In the genomic region with DNA sequence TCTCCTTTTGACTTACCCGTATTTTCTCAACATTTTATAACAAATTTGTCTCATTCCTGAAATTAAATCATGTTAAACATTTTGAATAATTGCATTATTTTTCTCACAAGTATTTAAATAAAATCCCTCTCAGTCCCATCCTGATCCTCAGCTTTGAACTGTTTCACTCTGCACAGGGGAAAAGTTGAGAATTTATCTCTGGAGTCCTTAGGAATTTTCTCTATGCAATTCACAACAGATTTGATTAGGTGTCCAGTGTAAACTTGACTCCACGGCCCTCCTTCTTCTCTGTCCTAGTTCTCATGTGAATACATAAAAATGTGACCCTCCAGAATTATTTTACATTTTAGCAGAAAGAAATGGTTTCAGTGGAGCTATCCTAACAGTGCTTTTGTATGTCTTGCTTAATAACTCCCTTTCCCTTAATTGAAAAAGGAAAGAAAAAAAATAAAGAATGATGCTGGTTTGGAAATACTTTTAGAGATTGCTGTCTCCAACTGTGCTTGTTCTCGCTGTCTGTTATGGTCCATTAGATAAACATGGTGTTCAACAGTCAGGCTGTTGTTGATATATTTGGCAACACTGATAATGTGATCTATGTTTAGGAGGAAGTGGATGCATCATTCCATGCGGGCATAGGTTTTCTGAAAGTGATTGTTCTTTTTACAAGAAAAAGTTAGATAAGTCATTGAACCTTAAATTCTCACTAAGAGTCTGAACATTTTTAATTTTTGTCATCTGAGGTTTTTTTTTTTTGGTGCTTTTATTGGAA, we compare ENCODE assay signal across 1 cellular context.
A peak's percentile ranks its signal among the peaks of the same experiment; 100 is the strongest.
TF ChIP-seq lines count a peak whose summit lies in the region.

No MANE protein-coding gene starts in this region.

TF ChIP-seq in K562, 482 proteins besides CTCF, POLR2A, EP300 and RAD21 (continued from another document and continues in another):
- TF ChIP-seq, protein P1, sequence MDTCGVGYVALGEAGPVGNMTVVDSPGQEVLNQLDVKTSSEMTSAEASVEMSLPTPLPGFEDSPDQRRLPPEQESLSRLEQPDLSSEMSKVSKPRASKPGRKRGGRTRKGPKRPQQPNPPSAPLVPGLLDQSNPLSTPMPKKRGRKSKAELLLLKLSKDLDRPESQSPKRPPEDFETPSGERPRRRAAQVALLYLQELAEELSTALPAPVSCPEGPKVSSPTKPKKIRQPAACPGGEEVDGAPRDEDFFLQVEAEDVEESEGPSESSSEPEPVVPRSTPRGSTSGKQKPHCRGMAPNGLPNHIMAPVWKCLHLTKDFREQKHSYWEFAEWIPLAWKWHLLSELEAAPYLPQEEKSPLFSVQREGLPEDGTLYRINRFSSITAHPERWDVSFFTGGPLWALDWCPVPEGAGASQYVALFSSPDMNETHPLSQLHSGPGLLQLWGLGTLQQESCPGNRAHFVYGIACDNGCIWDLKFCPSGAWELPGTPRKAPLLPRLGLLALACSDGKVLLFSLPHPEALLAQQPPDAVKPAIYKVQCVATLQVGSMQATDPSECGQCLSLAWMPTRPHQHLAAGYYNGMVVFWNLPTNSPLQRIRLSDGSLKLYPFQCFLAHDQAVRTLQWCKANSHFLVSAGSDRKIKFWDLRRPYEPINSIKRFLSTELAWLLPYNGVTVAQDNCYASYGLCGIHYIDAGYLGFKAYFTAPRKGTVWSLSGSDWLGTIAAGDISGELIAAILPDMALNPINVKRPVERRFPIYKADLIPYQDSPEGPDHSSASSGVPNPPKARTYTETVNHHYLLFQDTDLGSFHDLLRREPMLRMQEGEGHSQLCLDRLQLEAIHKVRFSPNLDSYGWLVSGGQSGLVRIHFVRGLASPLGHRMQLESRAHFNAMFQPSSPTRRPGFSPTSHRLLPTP (IDR thresholded peaks at IDR 0.05; ENCODE audit: borderline replicate concordance, extremely low read depth, insufficient read length): no peak
- TF ChIP-seq SMC3 (conservative IDR thresholded peaks at IDR 0.05; ENCODE audit: insufficient read depth, low read depth, low read length) (no peak), FOXA3 (CRISPR knock-in tag; conservative IDR thresholded peaks at IDR 0.05 in 1 of 2, IDR thresholded peaks at IDR 0.05 in 1 of 2) (peak in 1 of 2 experiments; percentile 86; a peak in 2 of 4 replicates), LARP7 (IDR thresholded peaks at IDR 0.05) (no peak), HCFC1 (IDR thresholded peaks at IDR 0.05; ENCODE audit: low read depth, low read length) (no peak), ADNP (tag; IDR thresholded peaks at IDR 0.05) (no peak), SAP30 (IDR thresholded peaks at IDR 0.05; ENCODE audit: borderline replicate concordance, insufficient read depth, low read depth, low read length, poor library complexity, severe bottlenecking) (no peak), HDAC3 (IDR thresholded peaks at IDR 0.05; ENCODE audit: borderline replicate concordance, partially characterized antibody) (peak; percentile 25), SMAD4 (CRISPR knock-in tag; conservative IDR thresholded peaks at IDR 0.05) (no peak), SRSF1 (IDR thresholded peaks at IDR 0.05; ENCODE audit: low read depth, low read length) (no peak), ZC3H4 (CRISPR knock-in tag; IDR thresholded peaks at IDR 0.05; ENCODE audit: borderline replicate concordance) (no peak), ASH1L (IDR thresholded peaks at IDR 0.05; ENCODE audit: borderline replicate concordance, low read depth, partially characterized antibody) (no peak), ZNF239 (CRISPR knock-in tag; IDR thresholded peaks at IDR 0.05) (no peak), CHD1 (IDR thresholded peaks at IDR 0.05; ENCODE audit: low read length) (no peak), KLF6 (CRISPR knock-in tag; IDR thresholded peaks at IDR 0.05; ENCODE audit: borderline replicate concordance) (no peak), KAT8 (IDR thresholded peaks at IDR 0.05; ENCODE audit: low read depth) (no peak), RFX7 (CRISPR knock-in tag; IDR thresholded peaks at IDR 0.05) (no peak), STAT5B (CRISPR knock-in tag; IDR thresholded peaks at IDR 0.05) (no peak), TFAM (CRISPR knock-in tag; conservative IDR thresholded peaks at IDR 0.05) (no peak), CXXC5 (CRISPR knock-in tag; IDR thresholded peaks at IDR 0.05) (peak; percentile 50), POLR2B (IDR thresholded peaks at IDR 0.05; ENCODE audit: low read depth, partially characterized antibody) (no peak), ZNF324 (CRISPR knock-in tag; IDR thresholded peaks at IDR 0.05) (no peak), ZNF57 (CRISPR knock-in tag; IDR thresholded peaks at IDR 0.05) (no peak), TAF7 (tag; IDR thresholded peaks at IDR 0.05) (no peak), ZBTB17 (CRISPR knock-in tag; IDR thresholded peaks at IDR 0.05) (no peak), PML (IDR thresholded peaks at IDR 0.05; ENCODE audit: low read length) (no peak; the same call in 1 of the 2 replicates), ZNF175 (CRISPR knock-in tag; IDR thresholded peaks at IDR 0.05; ENCODE audit: low read depth) (0 out of 2 replicates have a peak, but pooled peaks have one; percentile 3), OTX1 (CRISPR knock-in tag; IDR thresholded peaks at IDR 0.05) (no peak), RNF2 (IDR thresholded peaks at IDR 0.05) (peak; percentile 62; the same call in 1 of the 2 replicates), EP400 (IDR thresholded peaks at IDR 0.05) (peak; percentile 31; the same call in 1 of the 2 replicates)
- TF ChIP-seq, protein P2, sequence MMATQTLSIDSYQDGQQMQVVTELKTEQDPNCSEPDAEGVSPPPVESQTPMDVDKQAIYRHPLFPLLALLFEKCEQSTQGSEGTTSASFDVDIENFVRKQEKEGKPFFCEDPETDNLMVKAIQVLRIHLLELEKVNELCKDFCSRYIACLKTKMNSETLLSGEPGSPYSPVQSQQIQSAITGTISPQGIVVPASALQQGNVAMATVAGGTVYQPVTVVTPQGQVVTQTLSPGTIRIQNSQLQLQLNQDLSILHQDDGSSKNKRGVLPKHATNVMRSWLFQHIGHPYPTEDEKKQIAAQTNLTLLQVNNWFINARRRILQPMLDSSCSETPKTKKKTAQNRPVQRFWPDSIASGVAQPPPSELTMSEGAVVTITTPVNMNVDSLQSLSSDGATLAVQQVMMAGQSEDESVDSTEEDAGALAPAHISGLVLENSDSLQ (IDR thresholded peaks at IDR 0.05): peak; percentile 67
- TF ChIP-seq, protein P3, sequence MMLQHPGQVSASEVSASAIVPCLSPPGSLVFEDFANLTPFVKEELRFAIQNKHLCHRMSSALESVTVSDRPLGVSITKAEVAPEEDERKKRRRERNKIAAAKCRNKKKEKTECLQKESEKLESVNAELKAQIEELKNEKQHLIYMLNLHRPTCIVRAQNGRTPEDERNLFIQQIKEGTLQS (IDR thresholded peaks at IDR 0.05): peak; percentile 76
- TF ChIP-seq, protein P3 (CRISPR knock-in tag; conservative IDR thresholded peaks at IDR 0.05): no peak
- TF ChIP-seq, protein P4, sequence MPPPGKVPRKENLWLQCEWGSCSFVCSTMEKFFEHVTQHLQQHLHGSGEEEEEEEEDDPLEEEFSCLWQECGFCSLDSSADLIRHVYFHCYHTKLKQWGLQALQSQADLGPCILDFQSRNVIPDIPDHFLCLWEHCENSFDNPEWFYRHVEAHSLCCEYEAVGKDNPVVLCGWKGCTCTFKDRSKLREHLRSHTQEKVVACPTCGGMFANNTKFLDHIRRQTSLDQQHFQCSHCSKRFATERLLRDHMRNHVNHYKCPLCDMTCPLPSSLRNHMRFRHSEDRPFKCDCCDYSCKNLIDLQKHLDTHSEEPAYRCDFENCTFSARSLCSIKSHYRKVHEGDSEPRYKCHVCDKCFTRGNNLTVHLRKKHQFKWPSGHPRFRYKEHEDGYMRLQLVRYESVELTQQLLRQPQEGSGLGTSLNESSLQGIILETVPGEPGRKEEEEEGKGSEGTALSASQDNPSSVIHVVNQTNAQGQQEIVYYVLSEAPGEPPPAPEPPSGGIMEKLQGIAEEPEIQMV (tag; conservative IDR thresholded peaks at IDR 0.05; ENCODE audit: low read depth): no peak
- TF ChIP-seq, protein P5, sequence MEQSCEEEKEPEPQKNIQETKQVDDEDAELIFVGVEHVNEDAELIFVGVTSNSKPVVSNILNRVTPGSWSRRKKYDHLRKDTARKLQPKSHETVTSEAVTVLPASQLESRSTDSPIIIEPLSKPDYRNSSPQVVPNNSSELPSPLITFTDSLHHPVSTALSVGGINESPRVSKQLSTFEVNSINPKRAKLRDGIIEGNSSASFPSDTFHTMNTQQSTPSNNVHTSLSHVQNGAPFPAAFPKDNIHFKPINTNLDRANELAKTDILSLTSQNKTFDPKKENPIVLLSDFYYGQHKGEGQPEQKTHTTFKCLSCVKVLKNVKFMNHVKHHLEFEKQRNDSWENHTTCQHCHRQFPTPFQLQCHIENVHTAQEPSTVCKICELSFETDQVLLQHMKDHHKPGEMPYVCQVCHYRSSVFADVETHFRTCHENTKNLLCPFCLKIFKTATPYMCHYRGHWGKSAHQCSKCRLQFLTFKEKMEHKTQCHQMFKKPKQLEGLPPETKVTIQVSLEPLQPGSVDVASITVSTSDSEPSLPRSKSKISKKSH (CRISPR knock-in tag; IDR thresholded peaks at IDR 0.05): no peak
- TF ChIP-seq, protein P6, sequence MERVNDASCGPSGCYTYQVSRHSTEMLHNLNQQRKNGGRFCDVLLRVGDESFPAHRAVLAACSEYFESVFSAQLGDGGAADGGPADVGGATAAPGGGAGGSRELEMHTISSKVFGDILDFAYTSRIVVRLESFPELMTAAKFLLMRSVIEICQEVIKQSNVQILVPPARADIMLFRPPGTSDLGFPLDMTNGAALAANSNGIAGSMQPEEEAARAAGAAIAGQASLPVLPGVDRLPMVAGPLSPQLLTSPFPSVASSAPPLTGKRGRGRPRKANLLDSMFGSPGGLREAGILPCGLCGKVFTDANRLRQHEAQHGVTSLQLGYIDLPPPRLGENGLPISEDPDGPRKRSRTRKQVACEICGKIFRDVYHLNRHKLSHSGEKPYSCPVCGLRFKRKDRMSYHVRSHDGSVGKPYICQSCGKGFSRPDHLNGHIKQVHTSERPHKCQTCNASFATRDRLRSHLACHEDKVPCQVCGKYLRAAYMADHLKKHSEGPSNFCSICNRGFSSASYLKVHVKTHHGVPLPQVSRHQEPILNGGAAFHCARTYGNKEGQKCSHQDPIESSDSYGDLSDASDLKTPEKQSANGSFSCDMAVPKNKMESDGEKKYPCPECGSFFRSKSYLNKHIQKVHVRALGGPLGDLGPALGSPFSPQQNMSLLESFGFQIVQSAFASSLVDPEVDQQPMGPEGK (CRISPR knock-in tag; IDR thresholded peaks at IDR 0.05; ENCODE audit: borderline replicate concordance): no peak
- TF ChIP-seq, protein P7, sequence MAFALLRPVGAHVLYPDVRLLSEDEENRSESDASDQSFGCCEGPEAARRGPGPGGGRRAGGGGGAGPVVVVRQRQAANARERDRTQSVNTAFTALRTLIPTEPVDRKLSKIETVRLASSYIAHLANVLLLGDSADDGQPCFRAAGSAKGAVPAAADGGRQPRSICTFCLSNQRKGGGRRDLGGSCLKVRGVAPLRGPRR (CRISPR knock-in tag; IDR thresholded peaks at IDR 0.05): no peak
- TF ChIP-seq, protein P8, sequence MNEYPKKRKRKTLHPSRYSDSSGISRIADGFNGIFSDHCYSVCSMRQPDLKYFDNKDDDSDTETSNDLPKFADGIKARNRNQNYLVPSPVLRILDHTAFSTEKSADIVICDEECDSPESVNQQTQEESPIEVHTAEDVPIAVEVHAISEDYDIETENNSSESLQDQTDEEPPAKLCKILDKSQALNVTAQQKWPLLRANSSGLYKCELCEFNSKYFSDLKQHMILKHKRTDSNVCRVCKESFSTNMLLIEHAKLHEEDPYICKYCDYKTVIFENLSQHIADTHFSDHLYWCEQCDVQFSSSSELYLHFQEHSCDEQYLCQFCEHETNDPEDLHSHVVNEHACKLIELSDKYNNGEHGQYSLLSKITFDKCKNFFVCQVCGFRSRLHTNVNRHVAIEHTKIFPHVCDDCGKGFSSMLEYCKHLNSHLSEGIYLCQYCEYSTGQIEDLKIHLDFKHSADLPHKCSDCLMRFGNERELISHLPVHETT (CRISPR knock-in tag; conservative IDR thresholded peaks at IDR 0.05 in 1 of 2, IDR thresholded peaks at IDR 0.05 in 1 of 2): 0 out of 4 replicates have a peak, but pooled peaks of 1 of the 2 experiments have one; percentile 33
- TF ChIP-seq, protein P9, sequence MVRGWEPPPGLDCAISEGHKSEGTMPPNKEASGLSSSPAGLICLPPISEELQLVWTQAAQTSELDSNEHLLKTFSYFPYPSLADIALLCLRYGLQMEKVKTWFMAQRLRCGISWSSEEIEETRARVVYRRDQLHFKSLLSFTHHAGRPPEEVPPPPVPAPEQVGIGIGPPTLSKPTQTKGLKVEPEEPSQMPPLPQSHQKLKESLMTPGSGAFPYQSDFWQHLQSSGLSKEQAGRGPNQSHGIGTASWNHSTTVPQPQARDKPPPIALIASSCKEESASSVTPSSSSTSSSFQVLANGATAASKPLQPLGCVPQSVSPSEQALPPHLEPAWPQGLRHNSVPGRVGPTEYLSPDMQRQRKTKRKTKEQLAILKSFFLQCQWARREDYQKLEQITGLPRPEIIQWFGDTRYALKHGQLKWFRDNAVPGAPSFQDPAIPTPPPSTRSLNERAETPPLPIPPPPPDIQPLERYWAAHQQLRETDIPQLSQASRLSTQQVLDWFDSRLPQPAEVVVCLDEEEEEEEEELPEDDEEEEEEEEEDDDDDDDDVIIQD (CRISPR knock-in tag; IDR thresholded peaks at IDR 0.05): no peak
- TF ChIP-seq, protein P10, sequence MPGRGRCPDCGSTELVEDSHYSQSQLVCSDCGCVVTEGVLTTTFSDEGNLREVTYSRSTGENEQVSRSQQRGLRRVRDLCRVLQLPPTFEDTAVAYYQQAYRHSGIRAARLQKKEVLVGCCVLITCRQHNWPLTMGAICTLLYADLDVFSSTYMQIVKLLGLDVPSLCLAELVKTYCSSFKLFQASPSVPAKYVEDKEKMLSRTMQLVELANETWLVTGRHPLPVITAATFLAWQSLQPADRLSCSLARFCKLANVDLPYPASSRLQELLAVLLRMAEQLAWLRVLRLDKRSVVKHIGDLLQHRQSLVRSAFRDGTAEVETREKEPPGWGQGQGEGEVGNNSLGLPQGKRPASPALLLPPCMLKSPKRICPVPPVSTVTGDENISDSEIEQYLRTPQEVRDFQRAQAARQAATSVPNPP (IDR thresholded peaks at IDR 0.05; ENCODE audit: borderline replicate concordance, insufficient read depth, insufficient read length): no peak
- TF ChIP-seq, protein P11, sequence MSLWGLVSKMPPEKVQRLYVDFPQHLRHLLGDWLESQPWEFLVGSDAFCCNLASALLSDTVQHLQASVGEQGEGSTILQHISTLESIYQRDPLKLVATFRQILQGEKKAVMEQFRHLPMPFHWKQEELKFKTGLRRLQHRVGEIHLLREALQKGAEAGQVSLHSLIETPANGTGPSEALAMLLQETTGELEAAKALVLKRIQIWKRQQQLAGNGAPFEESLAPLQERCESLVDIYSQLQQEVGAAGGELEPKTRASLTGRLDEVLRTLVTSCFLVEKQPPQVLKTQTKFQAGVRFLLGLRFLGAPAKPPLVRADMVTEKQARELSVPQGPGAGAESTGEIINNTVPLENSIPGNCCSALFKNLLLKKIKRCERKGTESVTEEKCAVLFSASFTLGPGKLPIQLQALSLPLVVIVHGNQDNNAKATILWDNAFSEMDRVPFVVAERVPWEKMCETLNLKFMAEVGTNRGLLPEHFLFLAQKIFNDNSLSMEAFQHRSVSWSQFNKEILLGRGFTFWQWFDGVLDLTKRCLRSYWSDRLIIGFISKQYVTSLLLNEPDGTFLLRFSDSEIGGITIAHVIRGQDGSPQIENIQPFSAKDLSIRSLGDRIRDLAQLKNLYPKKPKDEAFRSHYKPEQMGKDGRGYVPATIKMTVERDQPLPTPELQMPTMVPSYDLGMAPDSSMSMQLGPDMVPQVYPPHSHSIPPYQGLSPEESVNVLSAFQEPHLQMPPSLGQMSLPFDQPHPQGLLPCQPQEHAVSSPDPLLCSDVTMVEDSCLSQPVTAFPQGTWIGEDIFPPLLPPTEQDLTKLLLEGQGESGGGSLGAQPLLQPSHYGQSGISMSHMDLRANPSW (CRISPR knock-in tag; IDR thresholded peaks at IDR 0.05): no peak
